ENCODE assay signal across 10 cellular contexts in the genomic region with DNA sequence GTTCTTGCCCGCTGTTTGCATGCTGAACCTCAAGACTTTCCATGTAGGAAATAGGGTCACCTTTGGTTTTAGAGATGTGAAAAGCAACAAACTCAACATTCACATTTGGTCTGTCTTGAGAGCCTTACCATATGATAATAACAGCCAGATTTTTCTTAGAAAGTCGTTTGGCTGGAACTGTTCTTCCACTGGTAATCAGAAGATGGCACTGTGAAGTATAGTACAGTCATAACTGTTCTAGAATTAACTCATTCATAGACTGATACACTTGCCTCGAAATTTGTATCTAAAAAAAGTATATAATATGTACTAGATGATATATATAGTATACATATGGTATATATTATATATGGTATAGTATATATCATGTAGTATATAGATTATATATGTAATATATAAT. TPM values are rescaled to one million over a fixed set of nuclear protein-coding genes. Genes with fewer than 3 reads are reported as not detected.
DNase-seq lines count a peak whose midpoint lies in the region; ATAC-seq and TF ChIP-seq lines count a peak whose summit lies in the region.
"Had no signal": no experiment of that assay in that cellular context is flagged by ENCODE, and none has a peak within 500 bp of the region (broad histone marks: within the 10 kb centered on the region; RNA-seq: fewer than 3 reads in every experiment).

No MANE protein-coding gene starts in this region.

- ATAC-seq in GM19463 (IDR thresholded peaks at IDR 0.05; ENCODE audit: unreplicated experiment) (peak; percentile 52), GM18861 (IDR thresholded peaks at IDR 0.05; ENCODE audit: unreplicated experiment) (no peak)
- ATAC-seq in activated CD8-positive, alpha-beta memory T cell treated with anti-CD3 and anti-CD28 coated beads, Interleukin-2, amount 10 ng/mL, durations not matched to agents 7 days and 5 days = no peak
- ATAC-seq: activated naive CD8-positive, alpha-beta T cell treated with anti-CD3 and anti-CD28 coated beads, Interleukin-2, amount 50 U/mL, for 24 hours had no signal

- H3K9me3 Mint-ChIP-seq in chondrocyte (ENCODE audit: low read depth) = no peaks in the 10 kb centered on the region
- H3K9me3 Mint-ChIP-seq in nephron progenitor cell = no peaks in the 10 kb centered on the region
- peaks cover 4% of the 10 kb centered on the region for H3K9me3 Mint-ChIP-seq in activated CD8-positive, alpha-beta memory T cell treated with anti-CD3 and anti-CD28 coated beads, Interleukin-2, amount 10 ng/mL, durations not matched to agents 7 days and 5 days (ENCODE audit: low read depth)
- H3K9me3 Mint-ChIP-seq: activated naive CD8-positive, alpha-beta T cell treated with anti-CD3 and anti-CD28 coated beads, Interleukin-2, amount 50 U/mL, for 24 hours had no signal

- peak; percentile 16; the same call in 1 of the 2 replicates for TF ChIP-seq CTCF in LNCaP clone FGC (IDR thresholded peaks at IDR 0.05; ENCODE audit: control insufficient read depth, extremely low read depth, insufficient read depth)
- TF ChIP-seq CTCF in chondrocyte (IDR thresholded peaks at IDR 0.05) = peak; percentile 82
- no peak for TF ChIP-seq CTCF in nephron progenitor cell (IDR thresholded peaks at IDR 0.05)

- H3K36me3 Mint-ChIP-seq in chondrocyte (ENCODE audit: low read depth) = peaks cover 3% of the 10 kb centered on the region
- H3K36me3 Mint-ChIP-seq in nephron progenitor cell (ENCODE audit: low read depth) = no peaks in the 10 kb centered on the region
- no peaks in the 10 kb centered on the region for H3K36me3 Mint-ChIP-seq in activated CD8-positive, alpha-beta memory T cell treated with anti-CD3 and anti-CD28 coated beads, Interleukin-2, amount 10 ng/mL, durations not matched to agents 7 days and 5 days

- no peak overlapping the region for H3K4me3 ChIP-seq in LNCaP clone FGC (ENCODE audit: low read depth, low read length)

- CTCF ChIA-PET in activated CD8-positive, alpha-beta memory T cell treated with anti-CD3 and anti-CD28 coated beads, Interleukin-2, amount 10 ng/mL, durations not matched to agents 7 days and 5 days (lab: Charles Lee) = no interaction called here

- DNase-seq in A172 (ENCODE audit: low spot score) (peak; percentile 9), LNCaP clone FGC (ENCODE audit: low read depth) (no peak), chondrocyte (ENCODE audit: low spot score) (no peak), nephron progenitor cell (no peak), SKM-1 treated with dmso at 0.1 percent for 144 hours (lab: John Stamatoyannopoulos, UW; ENCODE audit: unreplicated experiment) (no peak)
- no peak for DNase-seq in activated CD8-positive, alpha-beta memory T cell treated with anti-CD3 and anti-CD28 coated beads, Interleukin-2, amount 10 ng/mL, durations not matched to agents 7 days and 5 days
- DNase-seq: activated CD4-positive, alpha-beta T cell treated with anti-CD3 and anti-CD28 coated beads, Interleukin-2, amount 50 U/mL, for 4 hours; activated naive CD8-positive, alpha-beta T cell treated with anti-CD3 and anti-CD28 coated beads, Interleukin-2, amount 50 U/mL, for 24 hours had no signal

- H3K4me3 Mint-ChIP-seq in chondrocyte (ENCODE audit: unreplicated experiment) (no peak overlapping the region), nephron progenitor cell (no peak overlapping the region)
- no peak overlapping the region for H3K4me3 Mint-ChIP-seq in activated CD8-positive, alpha-beta memory T cell treated with anti-CD3 and anti-CD28 coated beads, Interleukin-2, amount 10 ng/mL, durations not matched to agents 7 days and 5 days
- H3K4me3 Mint-ChIP-seq: activated naive CD8-positive, alpha-beta T cell treated with anti-CD3 and anti-CD28 coated beads, Interleukin-2, amount 50 U/mL, for 24 hours had no signal

- H3K4me1 Mint-ChIP-seq in chondrocyte (ENCODE audit: low read depth) (peaks cover 17% of the 10 kb centered on the region), nephron progenitor cell (no peaks in the 10 kb centered on the region)
- H3K4me1 Mint-ChIP-seq in activated CD8-positive, alpha-beta memory T cell treated with anti-CD3 and anti-CD28 coated beads, Interleukin-2, amount 10 ng/mL, durations not matched to agents 7 days and 5 days = no peaks in the 10 kb centered on the region
- H3K4me1 Mint-ChIP-seq: activated naive CD8-positive, alpha-beta T cell treated with anti-CD3 and anti-CD28 coated beads, Interleukin-2, amount 50 U/mL, for 24 hours had no signal

- no peaks in the 10 kb centered on the region for H3K27me3 Mint-ChIP-seq in chondrocyte (ENCODE audit: low read depth)
- H3K27me3 Mint-ChIP-seq in nephron progenitor cell (ENCODE audit: low read depth, poor library complexity) = no peaks in the 10 kb centered on the region
- no peaks in the 10 kb centered on the region for H3K27me3 Mint-ChIP-seq in activated CD8-positive, alpha-beta memory T cell treated with anti-CD3 and anti-CD28 coated beads, Interleukin-2, amount 10 ng/mL, durations not matched to agents 7 days and 5 days
- H3K27me3 Mint-ChIP-seq: activated naive CD8-positive, alpha-beta T cell treated with anti-CD3 and anti-CD28 coated beads, Interleukin-2, amount 50 U/mL, for 24 hours had no signal

- H3K27ac Mint-ChIP-seq in chondrocyte (ENCODE audit: unreplicated experiment) (no peak overlapping the region), nephron progenitor cell (no peak overlapping the region)
- H3K27ac Mint-ChIP-seq in activated CD8-positive, alpha-beta memory T cell treated with anti-CD3 and anti-CD28 coated beads, Interleukin-2, amount 10 ng/mL, durations not matched to agents 7 days and 5 days = no peak overlapping the region
- H3K27ac Mint-ChIP-seq: activated naive CD8-positive, alpha-beta T cell treated with anti-CD3 and anti-CD28 coated beads, Interleukin-2, amount 50 U/mL, for 24 hours had no signal

RNA-seq across cellular contexts. Expression of gene LUZP2, which starts 12.3 kb away (rescaled TPM):
- not detected in 2 replicates for total RNA-seq in A172 (2014; rRNA removed; shearing (Covaris generic))
- total RNA-seq in chondrocyte = 12.3 to 34.3 TPM (median 13.9 TPM) in 3 replicates
- not detected for total RNA-seq in activated CD8-positive, alpha-beta memory T cell treated with anti-CD3 and anti-CD28 coated beads, Interleukin-2, amount 10 ng/mL, durations not matched to agents 7 days and 5 days

Comparison
In these comparisons a context has a peak if more than half of its experiments do, and no peak if none do; other contexts are left out.
1. RNA of gene LUZP2, which starts 12.3 kb away (total RNA-seq): 12.3 to 34.3 TPM in chondrocyte; not detected in A172 and not detected in activated CD8-positive, alpha-beta memory T cell treated with anti-CD3 and anti-CD28 coated beads, Interleukin-2, amount 10 ng/mL, durations not matched to agents 7 days and 5 days; every median in the first group is over 10 times any median in the second.